1 cellular context compared by ENCODE assay signal in the genomic region with DNA sequence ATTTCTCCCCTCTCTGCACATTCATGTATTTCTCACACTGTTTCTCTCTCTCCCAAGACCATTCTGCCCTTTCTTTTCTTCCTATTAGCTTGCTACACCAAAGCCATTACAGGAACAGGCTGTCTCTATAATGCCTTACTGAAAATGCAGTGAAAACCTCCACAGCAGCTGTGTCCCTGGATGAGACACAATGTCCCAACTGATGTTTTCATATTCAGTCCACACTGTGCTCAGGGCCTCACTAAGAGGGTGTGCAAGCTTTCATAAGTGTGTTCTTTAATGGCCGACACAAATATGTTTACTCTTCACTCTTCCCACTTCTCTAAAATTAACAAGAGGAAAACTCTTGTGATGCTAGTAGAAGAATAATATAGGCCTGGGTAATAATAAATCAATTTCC.
TF ChIP-seq lines count a peak whose summit lies in the region.

No MANE protein-coding gene starts in this region.

TF ChIP-seq in GM23338, 12 proteins besides CTCF, POLR2A, EP300 and RAD21 (continued from another document):
- TF ChIP-seq, protein P1, sequence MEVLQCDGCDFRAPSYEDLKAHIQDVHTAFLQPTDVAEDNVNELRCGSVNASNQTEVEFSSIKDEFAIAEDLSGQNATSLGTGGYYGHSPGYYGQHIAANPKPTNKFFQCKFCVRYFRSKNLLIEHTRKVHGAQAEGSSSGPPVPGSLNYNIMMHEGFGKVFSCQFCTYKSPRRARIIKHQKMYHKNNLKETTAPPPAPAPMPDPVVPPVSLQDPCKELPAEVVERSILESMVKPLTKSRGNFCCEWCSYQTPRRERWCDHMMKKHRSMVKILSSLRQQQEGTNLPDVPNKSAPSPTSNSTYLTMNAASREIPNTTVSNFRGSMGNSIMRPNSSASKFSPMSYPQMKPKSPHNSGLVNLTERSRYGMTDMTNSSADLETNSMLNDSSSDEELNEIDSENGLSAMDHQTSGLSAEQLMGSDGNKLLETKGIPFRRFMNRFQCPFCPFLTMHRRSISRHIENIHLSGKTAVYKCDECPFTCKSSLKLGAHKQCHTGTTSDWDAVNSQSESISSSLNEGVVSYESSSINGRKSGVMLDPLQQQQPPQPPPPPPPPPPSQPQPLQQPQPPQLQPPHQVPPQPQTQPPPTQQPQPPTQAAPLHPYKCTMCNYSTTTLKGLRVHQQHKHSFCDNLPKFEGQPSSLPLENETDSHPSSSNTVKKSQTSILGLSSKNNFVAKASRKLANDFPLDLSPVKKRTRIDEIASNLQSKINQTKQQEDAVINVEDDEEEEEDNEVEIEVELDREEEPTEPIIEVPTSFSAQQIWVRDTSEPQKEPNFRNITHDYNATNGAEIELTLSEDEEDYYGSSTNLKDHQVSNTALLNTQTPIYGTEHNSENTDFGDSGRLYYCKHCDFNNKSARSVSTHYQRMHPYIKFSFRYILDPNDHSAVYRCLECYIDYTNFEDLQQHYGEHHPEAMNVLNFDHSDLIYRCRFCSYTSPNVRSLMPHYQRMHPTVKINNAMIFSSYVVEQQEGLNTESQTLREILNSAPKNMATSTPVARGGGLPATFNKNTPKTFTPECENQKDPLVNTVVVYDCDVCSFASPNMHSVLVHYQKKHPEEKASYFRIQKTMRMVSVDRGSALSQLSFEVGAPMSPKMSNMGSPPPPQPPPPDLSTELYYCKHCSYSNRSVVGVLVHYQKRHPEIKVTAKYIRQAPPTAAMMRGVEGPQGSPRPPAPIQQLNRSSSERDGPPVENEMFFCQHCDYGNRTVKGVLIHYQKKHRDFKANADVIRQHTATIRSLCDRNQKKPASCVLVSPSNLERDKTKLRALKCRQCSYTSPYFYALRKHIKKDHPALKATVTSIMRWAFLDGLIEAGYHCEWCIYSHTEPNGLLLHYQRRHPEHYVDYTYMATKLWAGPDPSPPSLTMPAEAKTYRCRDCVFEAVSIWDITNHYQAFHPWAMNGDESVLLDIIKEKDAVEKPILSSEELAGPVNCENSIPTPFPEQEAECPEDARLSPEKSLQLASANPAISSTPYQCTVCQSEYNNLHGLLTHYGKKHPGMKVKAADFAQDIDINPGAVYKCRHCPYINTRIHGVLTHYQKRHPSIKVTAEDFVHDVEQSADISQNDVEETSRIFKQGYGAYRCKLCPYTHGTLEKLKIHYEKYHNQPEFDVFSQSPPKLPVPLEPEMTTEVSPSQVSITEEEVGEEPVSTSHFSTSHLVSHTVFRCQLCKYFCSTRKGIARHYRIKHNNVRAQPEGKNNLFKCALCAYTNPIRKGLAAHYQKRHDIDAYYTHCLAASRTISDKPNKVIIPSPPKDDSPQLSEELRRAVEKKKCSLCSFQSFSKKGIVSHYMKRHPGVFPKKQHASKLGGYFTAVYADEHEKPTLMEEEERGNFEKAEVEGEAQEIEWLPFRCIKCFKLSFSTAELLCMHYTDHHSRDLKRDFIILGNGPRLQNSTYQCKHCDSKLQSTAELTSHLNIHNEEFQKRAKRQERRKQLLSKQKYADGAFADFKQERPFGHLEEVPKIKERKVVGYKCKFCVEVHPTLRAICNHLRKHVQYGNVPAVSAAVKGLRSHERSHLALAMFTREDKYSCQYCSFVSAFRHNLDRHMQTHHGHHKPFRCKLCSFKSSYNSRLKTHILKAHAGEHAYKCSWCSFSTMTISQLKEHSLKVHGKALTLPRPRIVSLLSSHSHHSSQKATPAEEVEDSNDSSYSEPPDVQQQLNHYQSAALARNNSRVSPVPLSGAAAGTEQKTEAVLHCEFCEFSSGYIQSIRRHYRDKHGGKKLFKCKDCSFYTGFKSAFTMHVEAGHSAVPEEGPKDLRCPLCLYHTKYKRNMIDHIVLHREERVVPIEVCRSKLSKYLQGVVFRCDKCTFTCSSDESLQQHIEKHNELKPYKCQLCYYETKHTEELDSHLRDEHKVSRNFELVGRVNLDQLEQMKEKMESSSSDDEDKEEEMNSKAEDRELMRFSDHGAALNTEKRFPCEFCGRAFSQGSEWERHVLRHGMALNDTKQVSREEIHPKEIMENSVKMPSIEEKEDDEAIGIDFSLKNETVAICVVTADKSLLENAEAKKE (CRISPR knock-in tag; IDR thresholded peaks at IDR 0.05), result no peak
- TF ChIP-seq STAT1 (IDR thresholded peaks at IDR 0.05; ENCODE audit: unreplicated experiment), result no peak
- no peak for TF ChIP-seq EZH2 (IDR thresholded peaks at IDR 0.05; ENCODE audit: low read depth, unreplicated experiment)
- no peak for TF ChIP-seq POLR2AphosphoS5 (IDR thresholded peaks at IDR 0.05; ENCODE audit: low read depth)
- no peak for TF ChIP-seq JUNB (IDR thresholded peaks at IDR 0.05; ENCODE audit: unreplicated experiment)
